30 cellular contexts compared by ENCODE assay signal in the genomic region with DNA sequence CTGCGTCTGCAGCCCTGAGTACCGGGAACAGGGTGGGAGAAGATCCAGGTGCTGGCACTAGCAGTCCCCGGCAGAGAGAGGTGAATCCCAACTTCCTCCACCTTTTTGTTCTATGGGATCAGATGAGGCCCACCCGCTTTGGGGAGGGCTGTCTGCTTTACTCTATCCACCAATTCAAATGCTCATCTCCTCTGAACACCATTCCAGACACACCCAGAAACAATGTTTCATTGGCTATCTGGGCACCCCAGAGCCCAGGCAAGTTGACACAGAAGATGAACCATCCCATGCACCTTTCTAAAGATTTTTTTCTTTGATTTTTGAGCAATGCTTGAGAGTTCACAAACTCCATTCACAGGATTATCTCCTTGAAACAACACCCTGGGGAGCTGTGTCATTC.
"Had no signal": no experiment of that assay in that cellular context is flagged by ENCODE, and none has a peak within 500 bp of the region (broad histone marks: within the 10 kb centered on the region; RNA-seq: fewer than 3 reads in every experiment).

No MANE protein-coding gene starts in this region.

- H2AFZ ChIP-seq: parathyroid adenoma had no signal

- H3K4me1 Mint-ChIP-seq: mesothelial cell of epicardium had no signal

- H3K36me3 ChIP-seq: neutrophil, prostate gland, transverse colon, upper lobe of right lung, uterus had no signal

- H3K27ac Mint-ChIP-seq: effector memory CD8-positive, alpha-beta T cell; mesothelial cell of epicardium; natural killer cell treated with Interleukin-12 subunit alpha and Interleukin-12 subunit beta and Interleukin-15 and Interleukin-18, amount 100 ng/mL, for 72 hours had no signal

- DNase-seq: cortex of kidney; effector memory CD8-positive, alpha-beta T cell; foreskin fibroblast; gastrocnemius medialis; head of caudate nucleus; hippocampal formation; mesenchymal stem cell; mucosa of descending colon; naive B cell; stimulated activated CD4-positive, alpha-beta T cell treated with anti-CD3 and anti-CD28 coated beads, Interleukin-15, amount 100 ng/mL, for 24 hours; stimulated activated CD4-positive, alpha-beta T cell treated with anti-CD3 and anti-CD28 coated beads, Interleukin-2, amount 100 ng/mL, for 48 hours; stimulated activated CD8-positive, alpha-beta memory T cell treated with anti-CD3 and anti-CD28 coated beads, Interleukin-4, amount 100 ng/mL, for 48 hours; stimulated activated naive CD4-positive, alpha-beta T cell; stimulated activated naive CD8-positive, alpha-beta T cell treated with anti-CD3 and anti-CD28 coated beads, Interleukin-15, amount 100 ng/mL, for 72 hours; transverse colon; upper lobe of right lung; uterus had no signal

- H3K27me3 ChIP-seq: gastrocnemius medialis, neutrophil, right atrium auricular region, suprapubic skin, transverse colon, upper lobe of right lung, uterus had no signal

- H3K9me3 ChIP-seq: gastrocnemius medialis, mucosa of descending colon, neutrophil, prostate gland, right atrium auricular region, suprapubic skin, transverse colon, upper lobe of right lung, uterus had no signal

- H3K9ac ChIP-seq: parathyroid adenoma had no signal

- H3K4me1 ChIP-seq: parathyroid adenoma, prostate gland, right atrium auricular region, suprapubic skin, transverse colon, upper lobe of right lung, uterus had no signal

- H3K27me3 Mint-ChIP-seq: central memory CD8-positive, alpha-beta T cell; effector memory CD8-positive, alpha-beta T cell; naive B cell; natural killer cell treated with Interleukin-12 subunit alpha and Interleukin-12 subunit beta and Interleukin-15 and Interleukin-18, amount 100 ng/mL, for 72 hours; stimulated activated naive CD8-positive, alpha-beta T cell treated with anti-CD3 and anti-CD28 coated beads, Interleukin-15, amount 100 ng/mL, for 72 hours had no signal

- H3K4me3 Mint-ChIP-seq: central memory CD8-positive, alpha-beta T cell; effector memory CD8-positive, alpha-beta T cell; mesothelial cell of epicardium; naive B cell; natural killer cell treated with Interleukin-12 subunit alpha and Interleukin-12 subunit beta and Interleukin-15 and Interleukin-18, amount 100 ng/mL, for 72 hours; neural crest cell; stimulated activated naive CD8-positive, alpha-beta T cell treated with anti-CD3 and anti-CD28 coated beads, Interleukin-15, amount 100 ng/mL, for 72 hours had no signal

- FAIRE-seq: endometrium, islet of Langerhans had no signal

- ATAC-seq: effector memory CD8-positive, alpha-beta T cell; gastrocnemius medialis; left lobe of liver; mucosa of descending colon; natural killer cell treated with Interleukin-12 subunit alpha and Interleukin-12 subunit beta and Interleukin-15 and Interleukin-18, amount 100 ng/mL, for 72 hours; stimulated activated naive CD8-positive, alpha-beta T cell treated with anti-CD3 and anti-CD28 coated beads, Interleukin-15, amount 100 ng/mL, for 72 hours; upper lobe of right lung had no signal

- H3K9me3 Mint-ChIP-seq: central memory CD8-positive, alpha-beta T cell; effector memory CD8-positive, alpha-beta T cell; mesothelial cell of epicardium; naive B cell; natural killer cell treated with Interleukin-12 subunit alpha and Interleukin-12 subunit beta and Interleukin-15 and Interleukin-18, amount 100 ng/mL, for 72 hours; neural crest cell; stimulated activated naive CD8-positive, alpha-beta T cell treated with anti-CD3 and anti-CD28 coated beads, Interleukin-15, amount 100 ng/mL, for 72 hours had no signal

- H3K36me3 Mint-ChIP-seq: natural killer cell treated with Interleukin-12 subunit alpha and Interleukin-12 subunit beta and Interleukin-15 and Interleukin-18, amount 100 ng/mL, for 72 hours had no signal

- H3K27ac ChIP-seq: gastrocnemius medialis, neutrophil, parathyroid adenoma, prostate gland, right atrium auricular region, skin epidermis, suprapubic skin, transverse colon, upper lobe of right lung, uterus had no signal

- H3K79me2 ChIP-seq: parathyroid adenoma had no signal

- H3K4me3 ChIP-seq: gastrocnemius medialis, mucosa of descending colon, prostate gland, right atrium auricular region, skin epidermis, suprapubic skin, transverse colon, upper lobe of right lung, uterus had no signal
